17 cellular contexts compared by ENCODE assay signal in genomic region chr4:71380721-71381120, GRCh38. TPM values are rescaled to one million over a fixed set of nuclear protein-coding genes. Genes with fewer than 3 reads are reported as not detected.
DNase-seq lines count a peak whose midpoint lies in the region; ATAC-seq, FAIRE-seq and TF ChIP-seq lines count a peak whose summit lies in the region.
"Had no signal": no experiment of that assay in that cellular context is flagged by ENCODE, and none has a peak within 500 bp of the region (broad histone marks: within the 10 kb centered on the region; RNA-seq: fewer than 3 reads in every experiment).

No MANE protein-coding gene starts in this region.

- H3K18ac ChIP-seq in mesenchymal stem cell (ENCODE audit: low read depth in 1 of 2, low read length in 2 of 2), result no peak overlapping the region

- peaks cover 3% of the 10 kb centered on the region for H3K79me1 ChIP-seq in mesenchymal stem cell (replicated peaks; ENCODE audit: low read length, poor library complexity, severe bottlenecking)

- no peak for TF ChIP-seq CTCF in AG04449 (IDR thresholded peaks at IDR 0.05; ENCODE audit: insufficient read depth, low read length, missing control alignments)
- TF ChIP-seq CTCF in cardiac fibroblast (IDR thresholded peaks at IDR 0.05; ENCODE audit: low read depth, low read length), result no peak

- DNase-seq in AG04449 (ENCODE audit: low read depth, low spot score), result peak; percentile 21
- peak; percentile 54 for DNase-seq in HCEC 1CT
- peak; percentile 38 to 42 for DNase-seq in cardiac fibroblast (ENCODE audit: low read depth in 2 of 2)
- peak; percentile 86 for DNase-seq in mesenchymal stem cell
- no peak for DNase-seq in globus pallidus (ENCODE audit: low spot score)
- no peak for DNase-seq in NCI-H345 treated with DMSO at 0.1 percent for 48 hours (lab: John Stamatoyannopoulos, UW; ENCODE audit: unreplicated experiment)
- DNase-seq in GM19239 (ENCODE audit: insufficient read length, low spot score), result no peak
- DNase-seq: activated CD4-positive, CD25-positive, alpha-beta regulatory T cell treated with anti-CD3 and anti-CD28 coated beads, Interleukin-2, amount 50 U/mL, for 72 hours; activated gamma-delta T cell; NCI-H187 treated with DMSO at 0.1 percent for 48 hours; NCI-H526 treated with DMSO at 0.1 percent for 48 hours; T-helper 9 cell had no signal

- no peak overlapping the region for H3K4me3 ChIP-seq in AG04449 (ENCODE audit: low read depth, low read length)
- H3K4me3 ChIP-seq in cardiac fibroblast (replicated peaks in 1 of 2; ENCODE audit: low read depth in 2 of 2, low read length in 2 of 2), result no peak overlapping the region
- no peak overlapping the region for H3K4me3 ChIP-seq in mesenchymal stem cell (ENCODE audit: insufficient read depth in 1 of 2, low read depth in 1 of 2, low read length in 2 of 2)
- H3K4me3 ChIP-seq: neural progenitor cell, SJSA1 had no signal

- H3K27me3 ChIP-seq in mesenchymal stem cell (ENCODE audit: control insufficient read depth in 1 of 2, insufficient read depth in 1 of 2, low read length in 2 of 2), result no peaks in the 10 kb centered on the region
- H3K27me3 ChIP-seq: neural progenitor cell, SJSA1 had no signal

- H3K27ac ChIP-seq in mesenchymal stem cell (ENCODE audit: low read length, poor library complexity, severe bottlenecking), result no peak overlapping the region
- H3K27ac ChIP-seq: neural progenitor cell, SJSA1 had no signal

- FAIRE-seq in GM19239 (lab: Jason Lieb, UNC), result no peak
- FAIRE-seq: HepG2, islet of Langerhans had no signal

- WGBS in mesenchymal stem cell, result 0% methylated on average over 1 of the region's 1 CpG

- CTCF ChIA-PET in AG04449 (lab: Yijun Ruan, JAX), result no interaction called here

- H3K14ac ChIP-seq in mesenchymal stem cell (ENCODE audit: low read length in 2 of 2), result no peak overlapping the region

- POLR2A ChIA-PET in AG04449 (lab: Yijun Ruan, JAX), result no interaction called here

- no peak overlapping the region for H3K9ac ChIP-seq in mesenchymal stem cell (ENCODE audit: low read length)
- H3K9ac ChIP-seq: neural progenitor cell had no signal

- H2BK12ac ChIP-seq in mesenchymal stem cell (ENCODE audit: low read length in 2 of 2), result no peak overlapping the region

- H2BK15ac ChIP-seq in mesenchymal stem cell (ENCODE audit: low read depth, poor library complexity, severe bottlenecking), result no peak overlapping the region

- no peak overlapping the region for H3K23ac ChIP-seq in mesenchymal stem cell (ENCODE audit: low read length in 2 of 2)

- H3K9me3 ChIP-seq in mesenchymal stem cell (ENCODE audit: control insufficient read depth, low read length), result no peaks in the 10 kb centered on the region
- H3K9me3 ChIP-seq: SJSA1 had no signal

- H3K4ac ChIP-seq in mesenchymal stem cell (ENCODE audit: low read depth in 1 of 2, low read length in 2 of 2), result no peak overlapping the region

- H2AFZ ChIP-seq in mesenchymal stem cell (ENCODE audit: low read depth, low read length), result no peak overlapping the region
- H2AFZ ChIP-seq: neural progenitor cell had no signal

- H2AK5ac ChIP-seq in mesenchymal stem cell (ENCODE audit: low read length, severe bottlenecking), result peak overlapping the region; percentile 35

- H4K8ac ChIP-seq in mesenchymal stem cell (ENCODE audit: low read length), result no peak overlapping the region

- no peak for ATAC-seq in HG03442 (IDR thresholded peaks at IDR 0.05; ENCODE audit: unreplicated experiment)
- ATAC-seq: HepG2 had no signal

- H2BK5ac ChIP-seq in mesenchymal stem cell (ENCODE audit: low read depth, low read length, poor library complexity, severe bottlenecking), result no peak overlapping the region

- H4K91ac ChIP-seq in mesenchymal stem cell (ENCODE audit: low read length), result no peak overlapping the region

- H2BK120ac ChIP-seq in mesenchymal stem cell (ENCODE audit: low read depth, low read length), result no peak overlapping the region

- H3K4me2 ChIP-seq in mesenchymal stem cell (ENCODE audit: low read length, poor library complexity, severe bottlenecking), result no peak overlapping the region
- H3K4me2 ChIP-seq: neural progenitor cell had no signal

- H3K4me1 ChIP-seq in mesenchymal stem cell (ENCODE audit: control insufficient read depth, insufficient read depth, low read depth, low read length), result peaks cover 4% of the 10 kb centered on the region
- H3K4me1 ChIP-seq: neural progenitor cell, SJSA1 had no signal

- no peaks in the 10 kb centered on the region for H3K36me3 ChIP-seq in mesenchymal stem cell (ENCODE audit: control insufficient read depth in 1 of 2, insufficient read depth in 2 of 2, low read depth in 1 of 2, low read length in 2 of 2)
- H3K36me3 ChIP-seq: neural progenitor cell, SJSA1 had no signal

RNA-seq across cellular contexts. Expression of gene SLC4A4, which starts 41.9 kb away (rescaled TPM):
- 16.9 TPM for polyA plus RNA-seq in mesenchymal stem cell (2013, experiment 1 of 2)
- 16.3 TPM for polyA plus RNA-seq in mesenchymal stem cell (2013, experiment 2 of 2)

Comparison
In these comparisons a context has a peak if more than half of its experiments do, and no peak if none do; other contexts are left out.
1. DNase-seq: peak in AG04449 (single experiment), HCEC 1CT (single experiment), cardiac fibroblast (2 of 2) and mesenchymal stem cell (single experiment); none in globus pallidus (single experiment), NCI-H345 treated with DMSO at 0.1 percent for 48 hours (single experiment) and GM19239 (single experiment).